In genomic region chr3:115148142-115148790, GRCh38 we compare ENCODE assay signal across 8 cellular contexts. TPM values are rescaled to one million over a fixed set of nuclear protein-coding genes. Genes with fewer than 3 reads are reported as not detected.
DNase-seq lines count a peak whose midpoint lies in the region; ATAC-seq and TF ChIP-seq lines count a peak whose summit lies in the region.

No MANE protein-coding gene starts in this region.

- no peak for DNase-seq in activated naive CD4-positive, alpha-beta T cell treated with anti-CD3 and anti-CD28 coated beads for 36 hours
- DNase-seq in activated naive CD4-positive, alpha-beta T cell treated with anti-CD3 and anti-CD28 coated beads, Interleukin-2, amount 50 U/mL, for 16 hours = no peak
- DNase-seq in memory B cell (ENCODE audit: low spot score in 2 of 2) (no peak), KBM-7 (no peak)

- H4K20me1 ChIP-seq in KMS-11 (ENCODE audit: insufficient read depth) = no peaks in the 10 kb centered on the region

- peak overlapping the region; percentile 61 for H3K4me2 ChIP-seq in KMS-11

- no peaks in the 10 kb centered on the region for H3K27me3 ChIP-seq in KMS-11 (ENCODE audit: insufficient read depth, low read depth)

- peak overlapping the region; percentile 86 for H2AFZ ChIP-seq in KMS-11 (ENCODE audit: low read depth)

- H3K27me3 Mint-ChIP-seq in activated naive CD4-positive, alpha-beta T cell treated with anti-CD3 and anti-CD28 coated beads for 36 hours (ENCODE audit: low read depth) = no peaks in the 10 kb centered on the region
- H3K27me3 Mint-ChIP-seq in brain = peaks cover 10% of the 10 kb centered on the region
- H3K27me3 Mint-ChIP-seq in memory B cell = no peaks in the 10 kb centered on the region

- no peaks in the 10 kb centered on the region for H3K79me2 ChIP-seq in KMS-11 (ENCODE audit: insufficient read depth, low read depth)

- peak overlapping the region; percentile 96 for H3K27ac Mint-ChIP-seq in activated naive CD4-positive, alpha-beta T cell treated with anti-CD3 and anti-CD28 coated beads for 36 hours
- H3K27ac Mint-ChIP-seq in brain = peak overlapping the region; percentile 97 to 99 (median 99)
- H3K27ac Mint-ChIP-seq in memory B cell = peak overlapping the region; percentile 95

- peaks cover 8% of the 10 kb centered on the region for H3K9me3 Mint-ChIP-seq in activated naive CD4-positive, alpha-beta T cell treated with anti-CD3 and anti-CD28 coated beads for 36 hours
- H3K9me3 Mint-ChIP-seq in brain (peaks cover 0 to 11% (median 5%) of the 10 kb centered on the region in 5 experiments), memory B cell (peaks cover 11% of the 10 kb centered on the region)

- H3K4me1 ChIP-seq in KMS-11 (ENCODE audit: low read depth, poor library complexity, severe bottlenecking) = peaks cover 23% of the 10 kb centered on the region

- peak overlapping the region; percentile 89 for H3K4me3 ChIP-seq in KMS-11 (IDR thresholded peaks at IDR 0.05; ENCODE audit: insufficient read depth, low read depth, low read length)

- H3K9ac ChIP-seq in KMS-11 = peak overlapping the region; percentile 79

- peak overlapping the region; percentile 68 for H3K27ac ChIP-seq in KMS-11

- intact Hi-C loops in activated naive CD4-positive, alpha-beta T cell treated with anti-CD3 and anti-CD28 coated beads for 36 hours (cut with micrococcal nuclease) = loop anchor here (5.0 to 10.0 kb wide), 4 partner anchors 364 to 1613 kb away; partner anchors contain the start of gene SIDT1

- in situ Hi-C loops in KBM-7 (cut with MboI; ENCODE audit: low pct_unique_long_range_greater_than_20kb, low sequenced_read_pairs) = no loop called here

- peak overlapping the region; percentile 82 for H3K4me3 Mint-ChIP-seq in activated naive CD4-positive, alpha-beta T cell treated with anti-CD3 and anti-CD28 coated beads for 36 hours
- H3K4me3 Mint-ChIP-seq in brain (peak overlapping the region; percentile 87 to 96 (median 92)), memory B cell (peak overlapping the region; percentile 93)

- no peak for TF ChIP-seq CTCF in KMS-11 (conservative IDR thresholded peaks at IDR 0.05; ENCODE audit: low read depth, low read length)
- TF ChIP-seq CTCF in brain (conservative IDR thresholded peaks at IDR 0.05) = no peak

- no peaks in the 10 kb centered on the region for H3K36me3 ChIP-seq in KMS-11 (ENCODE audit: insufficient read depth)

- ATAC-seq in memory B cell (ENCODE audit: low read depth) = no peak
- no peak for ATAC-seq in GM18858 (IDR thresholded peaks at IDR 0.05; ENCODE audit: unreplicated experiment)
- no peak for ATAC-seq in HG02642 (IDR thresholded peaks at IDR 0.05; ENCODE audit: poor library complexity, unreplicated experiment)

- peaks cover 4% of the 10 kb centered on the region for H3K36me3 Mint-ChIP-seq in activated naive CD4-positive, alpha-beta T cell treated with anti-CD3 and anti-CD28 coated beads for 36 hours (ENCODE audit: low read depth)
- H3K36me3 Mint-ChIP-seq in brain (peaks cover 7% of the 10 kb centered on the region), memory B cell (peaks cover 17% of the 10 kb centered on the region)

- H3K4me1 Mint-ChIP-seq in activated naive CD4-positive, alpha-beta T cell treated with anti-CD3 and anti-CD28 coated beads for 36 hours (ENCODE audit: low read depth) = peaks cover 15% of the 10 kb centered on the region
- H3K4me1 Mint-ChIP-seq in brain (peaks cover 34% of the 10 kb centered on the region), memory B cell (peaks cover 10% of the 10 kb centered on the region)

- CTCF ChIA-PET in activated naive CD4-positive, alpha-beta T cell treated with anti-CD3 and anti-CD28 coated beads for 36 hours (lab: Charles Lee) = interaction anchor here (0.7 kb wide), 1 partner anchor 24 kb away, joined by 4 read pairs; no protein-coding TSS in a partner anchor

RNA-seq across cellular contexts. Expression of gene ZBTB20, which starts 1.2 kb away (rescaled TPM):
- 1 to 10 TPM; 4.5 to 4.7 TPM for total RNA-seq in activated naive CD4-positive, alpha-beta T cell treated with anti-CD3 and anti-CD28 coated beads for 36 hours
- polyA plus RNA-seq in brain (ENCODE audit: insufficient read depth, low read depth, low replicate concordance) = 2.0 TPM
